17 cellular contexts compared by ENCODE assay signal in genomic region chr2:64391940-64392339, GRCh38.
DNase-seq lines count a peak whose midpoint lies in the region; ATAC-seq and TF ChIP-seq lines count a peak whose summit lies in the region.
"Had no signal": no experiment of that assay in that cellular context is flagged by ENCODE, and none has a peak within 500 bp of the region (broad histone marks: within the 10 kb centered on the region; RNA-seq: fewer than 3 reads in every experiment).

No MANE protein-coding gene starts in this region.

- DNase-seq in NCI-H226 (peak; percentile 76), endodermal cell (no peak), mesendoderm (peak; percentile 74), smooth muscle cell (lab: John Stamatoyannopoulos, UW; ENCODE audit: unreplicated experiment) (no peak), GM23338 (ENCODE audit: low spot score) (no peak), T-helper 9 cell (no peak)
- DNase-seq: ACHN; AML-193; Calu3; CD4-positive, CD25-positive, alpha-beta regulatory T cell; DMS53; NCI-H1105; NCI-H187; NCI-H446 had no signal

- no peak overlapping the region for H4K8ac ChIP-seq in mesendoderm (ENCODE audit: low read depth, low read length)

- H3K4me2 ChIP-seq in mesendoderm (ENCODE audit: low read length) (no peak overlapping the region), smooth muscle cell (no peak overlapping the region), GM23338 (no peak overlapping the region)

- H3K36me3 ChIP-seq in endodermal cell (ENCODE audit: control insufficient read depth, insufficient read depth, low read length) (no peaks in the 10 kb centered on the region), mesendoderm (ENCODE audit: control insufficient read depth, insufficient read depth, low read length) (no peaks in the 10 kb centered on the region), smooth muscle cell (ENCODE audit: low read depth) (no peaks in the 10 kb centered on the region), GM23338 (ENCODE audit: insufficient read depth) (no peaks in the 10 kb centered on the region)
- H3K36me3 ChIP-seq: HAP-1 had no signal

- H3K23ac ChIP-seq in mesendoderm (ENCODE audit: low read length), result no peak overlapping the region

- H4K5ac ChIP-seq in mesendoderm (ENCODE audit: low read length), result no peak overlapping the region

- H2BK5ac ChIP-seq in mesendoderm (ENCODE audit: low read length), result no peak overlapping the region

- no peaks in the 10 kb centered on the region for H3F3A ChIP-seq in smooth muscle cell (ENCODE audit: low read depth)
- H3F3A ChIP-seq in GM23338 (replicated peaks; ENCODE audit: low read depth), result no peaks in the 10 kb centered on the region

- peaks cover 13% of the 10 kb centered on the region for H3K9me2 ChIP-seq in GM23338 (ENCODE audit: insufficient read depth)

- ATAC-seq in GM23338, result no peak
- ATAC-seq in HG02571 (IDR thresholded peaks at IDR 0.05; ENCODE audit: unreplicated experiment), result no peak
- no peak for ATAC-seq in GM19035 (IDR thresholded peaks at IDR 0.05; ENCODE audit: unreplicated experiment)

- peaks cover 9% of the 10 kb centered on the region for H3K4me1 ChIP-seq in endodermal cell (ENCODE audit: control insufficient read depth, insufficient read depth, low read length)
- peaks cover 3% of the 10 kb centered on the region for H3K4me1 ChIP-seq in mesendoderm (ENCODE audit: control insufficient read depth, low read depth, low read length)
- H3K4me1 ChIP-seq in smooth muscle cell (ENCODE audit: low read depth), result no peaks in the 10 kb centered on the region
- H3K4me1 ChIP-seq in GM23338 (ENCODE audit: insufficient read depth), result no peaks in the 10 kb centered on the region
- H3K4me1 ChIP-seq: HAP-1 had no signal

- H2BK120ac ChIP-seq in mesendoderm (ENCODE audit: low read depth, low read length), result no peak overlapping the region

- H3K56ac ChIP-seq in mesendoderm (ENCODE audit: low read length), result no peak overlapping the region

- H2AK5ac ChIP-seq in mesendoderm (ENCODE audit: low read length), result no peak overlapping the region

- H4K20me1 ChIP-seq in smooth muscle cell (ENCODE audit: low read depth), result no peaks in the 10 kb centered on the region
- no peaks in the 10 kb centered on the region for H4K20me1 ChIP-seq in GM23338 (replicated peaks; ENCODE audit: insufficient read depth)

- H2BK15ac ChIP-seq in mesendoderm (replicated peaks; ENCODE audit: low read depth), result no peak overlapping the region

- no peak overlapping the region for H3K4ac ChIP-seq in mesendoderm (ENCODE audit: low read depth, low read length)

- H3K9me3 Mint-ChIP-seq in endodermal cell (peaks cover 22% of the 10 kb centered on the region), GM23338 (peaks cover 12% of the 10 kb centered on the region; the same call in 2 of the 3 replicates)

- no peaks in the 10 kb centered on the region for H3K79me1 ChIP-seq in mesendoderm (ENCODE audit: low read length)

- WGBS in endodermal cell (ENCODE audit: insufficient coverage in 1 of 2, insufficient read length in 1 of 2), 2 experiments, result 60% methylated on average over 1 of the region's 1 CpG; no CpG with 5 or more reads in 1 of the 2 experiments
- no CpG with 5 or more reads among the region's 1 CpG for WGBS in mesendoderm (ENCODE audit: extremely low coverage, insufficient coverage, low lambda C conversion rate)
- WGBS in smooth muscle cell (ENCODE audit: low lambda C conversion rate), result 61% methylated on average over 1 of the region's 1 CpG

- no peak overlapping the region for H3K18ac ChIP-seq in mesendoderm (ENCODE audit: low read length)

- H3K9ac ChIP-seq in endodermal cell (ENCODE audit: extremely low read depth, low read length, poor library complexity, severe bottlenecking) (no peak overlapping the region), mesendoderm (ENCODE audit: low read length) (no peak overlapping the region), smooth muscle cell (ENCODE audit: low read depth) (no peak overlapping the region)

- TF ChIP-seq CTCF in endodermal cell (conservative IDR thresholded peaks at IDR 0.05) (no peak), smooth muscle cell (IDR thresholded peaks at IDR 0.05; ENCODE audit: borderline replicate concordance, insufficient read depth, poor library complexity, severe bottlenecking) (no peak), GM23338 (conservative IDR thresholded peaks at IDR 0.05; ENCODE audit: low read depth in 2 of 2) (no peak)

- no peaks in the 10 kb centered on the region for H3K36me3 Mint-ChIP-seq in endodermal cell (ENCODE audit: low read depth)
- H3K36me3 Mint-ChIP-seq in GM23338 (ENCODE audit: low read depth), result 0 out of 3 replicates have a peak, but pooled peaks cover 3% of the 10 kb centered on the region
- H3K36me3 Mint-ChIP-seq: CD4-positive, CD25-positive, alpha-beta regulatory T cell had no signal

- no peaks in the 10 kb centered on the region for H3K79me2 ChIP-seq in mesendoderm (ENCODE audit: control insufficient read depth, insufficient read depth, low read length)
- no peaks in the 10 kb centered on the region for H3K79me2 ChIP-seq in smooth muscle cell (ENCODE audit: low read depth)
- H3K79me2 ChIP-seq in GM23338 (replicated peaks; ENCODE audit: insufficient read depth), result no peaks in the 10 kb centered on the region

- H3K27me3 Mint-ChIP-seq in endodermal cell (ENCODE audit: insufficient read depth) (peaks cover 2% of the 10 kb centered on the region), GM23338 (ENCODE audit: insufficient read depth, low read depth, poor library complexity) (peaks cover 4% of the 10 kb centered on the region)

- H3K27ac Mint-ChIP-seq in endodermal cell (peak overlapping the region; percentile 72), GM23338 (no peak overlapping the region)
- H3K27ac Mint-ChIP-seq: CD4-positive, CD25-positive, alpha-beta regulatory T cell had no signal

- H3K4me3 Mint-ChIP-seq in endodermal cell (no peak overlapping the region), GM23338 (no peak overlapping the region)

- H3K27ac ChIP-seq in endodermal cell (ENCODE audit: low read depth, low read length), result no peak overlapping the region
- H3K27ac ChIP-seq in mesendoderm (ENCODE audit: low read depth, low read length), result no peak overlapping the region
- peak overlapping the region; percentile 69 for H3K27ac ChIP-seq in smooth muscle cell (ENCODE audit: low read depth)
- no peak overlapping the region for H3K27ac ChIP-seq in GM23338 (ENCODE audit: low read depth)

- H3K9me3 ChIP-seq in endodermal cell (ENCODE audit: control insufficient read depth, low read length), result peaks cover 17% of the 10 kb centered on the region
- no peaks in the 10 kb centered on the region for H3K9me3 ChIP-seq in smooth muscle cell (replicated peaks; ENCODE audit: low read depth)
- H3K9me3 ChIP-seq: HAP-1 had no signal

- H2AFZ ChIP-seq in smooth muscle cell (ENCODE audit: low read depth), result no peak overlapping the region
- H2AFZ ChIP-seq in GM23338, result no peak overlapping the region

- peak overlapping the region; percentile 12 for H3K4me3 ChIP-seq in endodermal cell (ENCODE audit: low read length)
- no peak overlapping the region for H3K4me3 ChIP-seq in mesendoderm (ENCODE audit: low read length)
- H3K4me3 ChIP-seq in smooth muscle cell, result no peak overlapping the region
- H3K4me3 ChIP-seq in GM23338, result no peak overlapping the region
- H3K4me3 ChIP-seq: HAP-1 had no signal

- no peaks in the 10 kb centered on the region for H3K27me3 ChIP-seq in endodermal cell (ENCODE audit: control insufficient read depth, insufficient read depth, low read length, poor library complexity, severe bottlenecking)
- H3K27me3 ChIP-seq in mesendoderm (ENCODE audit: insufficient read depth, low read length, poor library complexity), result no peaks in the 10 kb centered on the region
- no peaks in the 10 kb centered on the region for H3K27me3 ChIP-seq in smooth muscle cell (ENCODE audit: low read depth)
- no peaks in the 10 kb centered on the region for H3K27me3 ChIP-seq in GM23338 (ENCODE audit: insufficient read depth)

- peaks cover 21% of the 10 kb centered on the region for H3K4me1 Mint-ChIP-seq in endodermal cell
- peaks cover 2% of the 10 kb centered on the region; the same call in 1 of the 3 replicates for H3K4me1 Mint-ChIP-seq in GM23338
- H3K4me1 Mint-ChIP-seq: CD4-positive, CD25-positive, alpha-beta regulatory T cell had no signal

TF ChIP-seq in GM23338, 12 proteins besides CTCF, POLR2A, EP300 and RAD21 (continues in another document):
- no peak for TF ChIP-seq POLR2AphosphoS5 (IDR thresholded peaks at IDR 0.05; ENCODE audit: low read depth)
- TF ChIP-seq EZH2phosphoT487 (IDR thresholded peaks at IDR 0.05; ENCODE audit: unreplicated experiment), result no peak
- no peak for TF ChIP-seq ZNF114 (CRISPR knock-in tag; IDR thresholded peaks at IDR 0.05)
- no peak for TF ChIP-seq CREB1 (CRISPR knock-in tag; IDR thresholded peaks at IDR 0.05; ENCODE audit: low read depth)

Comparison
In these comparisons a context has a peak if more than half of its experiments do, and no peak if none do; other contexts are left out.
1. DNase-seq: peak in NCI-H226 (single experiment) and mesendoderm (single experiment); none in endodermal cell (single experiment), smooth muscle cell (single experiment), GM23338 (single experiment) and T-helper 9 cell (single experiment).